20 cellular contexts compared by ENCODE assay signal in the genomic region with DNA sequence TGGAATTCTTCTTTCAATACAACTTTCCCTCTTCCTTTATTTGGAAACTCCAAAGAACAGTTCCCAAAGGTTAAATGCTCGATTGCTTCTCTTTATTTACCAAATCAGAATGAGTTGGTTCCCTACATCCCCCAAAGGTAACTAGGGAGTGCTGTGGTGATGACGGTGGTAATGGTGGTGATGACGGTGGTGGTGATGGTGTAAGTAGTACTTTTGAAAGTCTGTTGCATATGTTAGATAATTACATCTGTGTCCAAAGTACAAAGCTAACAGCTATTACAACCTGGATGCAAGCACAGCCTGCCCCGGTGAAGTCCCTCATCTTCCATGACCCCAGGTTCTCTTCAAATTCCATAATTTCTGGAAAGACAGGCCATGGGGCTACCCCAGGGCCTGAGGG.
A peak's percentile ranks its signal among the peaks of the same experiment; 100 is the strongest.
DNase-seq lines count a peak whose midpoint lies in the region; ATAC-seq and TF ChIP-seq lines count a peak whose summit lies in the region.
"Had no signal": no experiment of that assay in that cellular context is flagged by ENCODE, and none has a peak within 500 bp of the region (broad histone marks: within the 10 kb centered on the region; RNA-seq: fewer than 3 reads in every experiment).

No MANE protein-coding gene starts in this region.

- no peak for ATAC-seq in right cardiac atrium
- ATAC-seq in lower lobe of right lung: no peak
- ATAC-seq in naive thymus-derived CD8-positive, alpha-beta T cell: no peak
- ATAC-seq: CD8-positive, alpha-beta T cell; GM12878; GM23338; HCT116 had no signal

- no peaks in the 10 kb centered on the region for H3K36me3 Mint-ChIP-seq in naive thymus-derived CD8-positive, alpha-beta T cell
- H3K36me3 Mint-ChIP-seq: CD8-positive, alpha-beta T cell had no signal

- H3K36me3 ChIP-seq in left ventricle myocardium inferior (no peaks in the 10 kb centered on the region), lower lobe of right lung (peaks cover 5% of the 10 kb centered on the region), skeletal muscle tissue (ENCODE audit: control insufficient read depth in 3 of 3, insufficient read depth in 3 of 3, low read length in 3 of 3) (no peaks in the 10 kb centered on the region)
- H3K36me3 ChIP-seq: BLaER1 had no signal

- WGBS in right cardiac atrium: 90% methylated on average over 4 of the region's 4 CpGs

- no peak overlapping the region for H3K9ac ChIP-seq in skeletal muscle tissue (ENCODE audit: low read depth in 1 of 3, low read length in 3 of 3)
- H3K9ac ChIP-seq: BLaER1 had no signal

- H3K4me3 ChIP-seq in left ventricle myocardium inferior (no peak overlapping the region), right cardiac atrium (ENCODE audit: low read length) (no peak overlapping the region), lower lobe of right lung (no peak overlapping the region), skeletal muscle tissue (ENCODE audit: low read length in 3 of 3) (no peak overlapping the region)
- H3K4me3 ChIP-seq: BLaER1, GM12878, GM23338 had no signal

- H3K4me1 Mint-ChIP-seq in naive thymus-derived CD8-positive, alpha-beta T cell: no peaks in the 10 kb centered on the region

- POLR2A ChIA-PET in naive thymus-derived CD8-positive, alpha-beta T cell (lab: Charles Lee): no interaction called here

- TF ChIP-seq CTCF in left ventricle myocardium inferior (IDR thresholded peaks at IDR 0.05; ENCODE audit: borderline replicate concordance) (no peak), lower lobe of right lung (IDR thresholded peaks at IDR 0.05) (no peak)

- H3K9me3 ChIP-seq in left ventricle myocardium inferior (replicated peaks): no peaks in the 10 kb centered on the region
- H3K9me3 ChIP-seq in right cardiac atrium (ENCODE audit: control insufficient read depth, low read length): no peaks in the 10 kb centered on the region
- H3K9me3 ChIP-seq in lower lobe of right lung: no peaks in the 10 kb centered on the region
- no peaks in the 10 kb centered on the region for H3K9me3 ChIP-seq in skeletal muscle tissue (ENCODE audit: control insufficient read depth in 3 of 3, low read length in 3 of 3)
- H3K9me3 ChIP-seq: BLaER1 had no signal

- no peaks in the 10 kb centered on the region for H3K27me3 ChIP-seq in left ventricle myocardium inferior (ENCODE audit: low read depth)
- no peaks in the 10 kb centered on the region for H3K27me3 ChIP-seq in right cardiac atrium (ENCODE audit: control insufficient read depth, insufficient read depth)
- no peaks in the 10 kb centered on the region for H3K27me3 ChIP-seq in lower lobe of right lung (ENCODE audit: low read depth)
- no peaks in the 10 kb centered on the region for H3K27me3 ChIP-seq in skeletal muscle tissue (ENCODE audit: control insufficient read depth in 3 of 3, insufficient read depth in 3 of 3, low read length in 3 of 3)
- H3K27me3 ChIP-seq: BLaER1 had no signal

- H3K4me1 ChIP-seq in left ventricle myocardium inferior (peaks cover 37% of the 10 kb centered on the region), right cardiac atrium (ENCODE audit: control insufficient read depth, insufficient read depth, low read length) (peaks cover 12% of the 10 kb centered on the region), lower lobe of right lung (peaks cover 16% of the 10 kb centered on the region), skeletal muscle tissue (ENCODE audit: control insufficient read depth in 3 of 3, insufficient read depth in 3 of 3, low read length in 3 of 3) (peaks cover 10 to 33% (median 28%) of the 10 kb centered on the region in 3 donors)

- no peak for DNase-seq in left ventricle myocardium inferior
- DNase-seq in right cardiac atrium: no peak
- no peak for DNase-seq in lower lobe of right lung
- DNase-seq in DMS79 treated with DMSO at 0.1 percent for 48 hours (lab: John Stamatoyannopoulos, UW): no peak
- no peak for DNase-seq in NCI-H82 (lab: John Stamatoyannopoulos, UW)
- no peak for DNase-seq in naive thymus-derived CD8-positive, alpha-beta T cell
- DNase-seq: CD8-positive, alpha-beta T cell; DMS79; NCI-H1105 treated with DMSO at 0.1 percent for 48 hours; NCI-H187; NCI-H226; NCI-H524 treated with DMSO at 0.1 percent for 48 hours; NK-92 treated with Interleukin-12 subunit alpha and Interleukin-12 subunit beta, amount 100 ng/mL, for 24 hours; OCI-M1 had no signal

- no peak overlapping the region for H3K4me3 Mint-ChIP-seq in naive thymus-derived CD8-positive, alpha-beta T cell
- H3K4me3 Mint-ChIP-seq: CD8-positive, alpha-beta T cell; GM23338 had no signal

- H3K27me3 Mint-ChIP-seq in naive thymus-derived CD8-positive, alpha-beta T cell: peaks cover 0 to 3% (median 0%) of the 10 kb centered on the region in 5 donors

- H3K9me3 Mint-ChIP-seq in naive thymus-derived CD8-positive, alpha-beta T cell: no peaks in the 10 kb centered on the region
- H3K9me3 Mint-ChIP-seq: CD8-positive, alpha-beta T cell; GM23338 had no signal

- H3K27ac Mint-ChIP-seq in naive thymus-derived CD8-positive, alpha-beta T cell: no peak overlapping the region
- H3K27ac Mint-ChIP-seq: CD8-positive, alpha-beta T cell; GM23338 had no signal

- peak overlapping the region; percentile 79 for H3K27ac ChIP-seq in left ventricle myocardium inferior (replicated peaks)
- no peak overlapping the region for H3K27ac ChIP-seq in right cardiac atrium (ENCODE audit: low read length)
- H3K27ac ChIP-seq in lower lobe of right lung: peak overlapping the region; percentile 62
- peak overlapping the region; percentile 28 for H3K27ac ChIP-seq in skeletal muscle tissue (ENCODE audit: low read depth, low read length)
- H3K27ac ChIP-seq: BLaER1, RWPE1 had no signal

- intact Hi-C loops in left ventricle myocardium inferior (cut with micrococcal nuclease) (no loop called here), right cardiac atrium (cut with DNase I) (no loop called here), lower lobe of right lung (cut with DNase I) (no loop called here)
